1 cellular context compared by ENCODE assay signal in genomic region chr15:64344651-64345262, GRCh38.
TF ChIP-seq lines count a peak whose summit lies in the region.

No MANE protein-coding gene starts in this region.

TF ChIP-seq in endothelial cell of umbilical vein, 7 proteins besides CTCF, POLR2A, EP300 and RAD21:
- TF ChIP-seq GATA2 (IDR thresholded peaks at IDR 0.05; ENCODE audit: insufficient read depth, insufficient read length, low read depth, low read length): no peak
- TF ChIP-seq FOS (IDR thresholded peaks at IDR 0.05; ENCODE audit: borderline replicate concordance, insufficient read depth, low read length): peak; percentile 32
- TF ChIP-seq JUN (IDR thresholded peaks at IDR 0.05; ENCODE audit: borderline replicate concordance, insufficient read depth, insufficient read length, low read depth): no peak
